8 cellular contexts compared by ENCODE assay signal in the genomic region with DNA sequence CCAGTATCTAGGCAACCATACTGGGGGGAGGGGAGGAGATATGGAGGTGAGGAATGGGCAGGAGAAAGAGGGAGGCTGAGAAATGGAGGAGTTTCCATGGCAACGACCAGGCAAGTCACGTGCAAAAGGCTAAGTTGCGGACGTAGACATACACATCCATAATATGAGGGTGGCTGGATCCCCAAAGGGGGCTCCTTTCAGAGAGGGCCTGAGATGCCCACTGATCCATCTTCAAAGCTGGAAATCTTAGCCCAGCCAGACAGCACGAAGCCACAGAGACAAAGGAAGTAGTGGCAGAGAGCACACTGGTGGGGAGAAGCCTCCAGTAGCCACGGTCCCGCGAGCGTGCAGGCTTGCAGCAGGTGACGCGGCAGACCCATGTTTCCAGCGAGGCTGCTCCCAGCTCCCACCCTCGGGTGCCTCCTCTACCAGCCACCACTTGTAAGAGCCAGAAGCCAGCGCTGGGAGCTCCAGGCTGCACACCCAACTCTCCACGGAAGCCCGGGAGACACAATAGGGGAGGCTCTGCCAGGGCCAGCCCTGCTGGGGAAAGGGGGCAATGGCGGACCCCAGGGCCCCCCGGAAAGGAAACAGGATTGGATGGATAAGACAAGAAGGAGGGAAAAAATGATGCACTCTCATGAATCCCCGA. TPM values are rescaled to one million over a fixed set of nuclear protein-coding genes. Genes with fewer than 3 reads are reported as not detected.
DNase-seq lines count a peak whose midpoint lies in the region; ATAC-seq and TF ChIP-seq lines count a peak whose summit lies in the region.

No MANE protein-coding gene starts in this region.

- H3K4me3 ChIP-seq in body of pancreas, result no peak overlapping the region
- peak overlapping the region; percentile 68 to 82 for H3K4me3 ChIP-seq in muscle layer of duodenum (ENCODE audit: low read depth in 1 of 2, low read length in 2 of 2)
- H3K4me3 ChIP-seq in vagina, result peak overlapping the region; percentile 58 to 60

- H3K36me3 ChIP-seq in body of pancreas (replicated peaks in 1 of 2; ENCODE audit: insufficient read depth in 1 of 2, low read depth in 2 of 2) (no peaks in the 10 kb centered on the region), muscle layer of duodenum (ENCODE audit: control insufficient read depth in 1 of 2, insufficient read depth in 2 of 2, low read length in 2 of 2) (no peaks in the 10 kb centered on the region), vagina (no peaks in the 10 kb centered on the region)

- H3K4me1 ChIP-seq in body of pancreas, result peaks cover 19% of the 10 kb centered on the region
- peaks cover 14 to 63% of the 10 kb centered on the region in 2 donors for H3K4me1 ChIP-seq in muscle layer of duodenum (ENCODE audit: control insufficient read depth in 1 of 2, insufficient read depth in 2 of 2, low read length in 2 of 2)
- peaks cover 53% of the 10 kb centered on the region for H3K4me1 ChIP-seq in vagina

- TF ChIP-seq POLR2A in body of pancreas (IDR thresholded peaks at IDR 0.05) (no peak), vagina (IDR thresholded peaks at IDR 0.05) (no peak)

- H3K27ac ChIP-seq in body of pancreas (no peak overlapping the region), muscle layer of duodenum (ENCODE audit: low read length) (peak overlapping the region; percentile 56), vagina (peak overlapping the region; percentile 80)

- TF ChIP-seq CTCF in body of pancreas (IDR thresholded peaks at IDR 0.05) (no peak), vagina (IDR thresholded peaks at IDR 0.05) (no peak)

- H3K27me3 ChIP-seq in body of pancreas (peaks cover 0 to 7% of the 10 kb centered on the region in 2 donors), muscle layer of duodenum (ENCODE audit: low read depth, low read length) (peaks cover 18% of the 10 kb centered on the region), vagina (no peaks in the 10 kb centered on the region)

- H3K9me3 ChIP-seq in body of pancreas (no peaks in the 10 kb centered on the region), muscle layer of duodenum (ENCODE audit: control insufficient read depth in 1 of 2, low read length in 2 of 2) (no peaks in the 10 kb centered on the region), vagina (no peaks in the 10 kb centered on the region)

- peak; percentile 45 for DNase-seq in D341Med (ENCODE audit: low spot score)
- DNase-seq in NCI-H69 (lab: John Stamatoyannopoulos, UW), result peak; percentile 80
- peak in 1 of 4 donors; percentile 22 for DNase-seq in body of pancreas
- DNase-seq in vagina (ENCODE audit: extremely low spot score in 2 of 2), result peak; percentile 64 to 84
- no peak for DNase-seq in medulla oblongata (ENCODE audit: extremely low spot score)
- DNase-seq in OCI-M1 (lab: John Stamatoyannopoulos, UW), result no peak

- WGBS in body of pancreas, 2 donors, result 5 to 6% methylated on average over 9 to 19 of the region's 19 CpGs

- ATAC-seq in body of pancreas (peak; percentile 7), GM21447 (IDR thresholded peaks at IDR 0.05; ENCODE audit: unreplicated experiment) (no peak)

- intact Hi-C loops in body of pancreas (cut with DNase I), result no loop called here
- intact Hi-C loops in vagina (cut with DNase I), result no loop called here

RNA-seq across cellular contexts. Expression of gene FXYD6, which starts 0.9 kb away (rescaled TPM):
- 10 to 100 TPM; 16.8 to 23.9 TPM for total RNA-seq in body of pancreas
- total RNA-seq in vagina, result 75.4 TPM

RNA-seq across cellular contexts. Expression of gene FXYD2, which starts 51.0 kb away (rescaled TPM):
- 100 to 1,000 TPM; 290 to 396 TPM for total RNA-seq in body of pancreas
- total RNA-seq in vagina, result 2.7 TPM

RNA-seq across cellular contexts. Expression of gene TMPRSS13, which starts 53.7 kb away (rescaled TPM):
- 1 to 10 TPM; 1.6 to 4.9 TPM for total RNA-seq in body of pancreas
- 9.6 TPM for total RNA-seq in vagina

Comparison
In these comparisons a context has a peak if more than half of its experiments do, and no peak if none do; other contexts are left out.
1. DNase-seq: peak in D341Med (single experiment), NCI-H69 (single experiment) and vagina (2 of 2); none in medulla oblongata (single experiment) and OCI-M1 (single experiment).
2. H3K27ac ChIP-seq: peak in muscle layer of duodenum (single experiment) and vagina (single experiment); none in body of pancreas (0 of 4).
3. H3K4me3 ChIP-seq: peak in muscle layer of duodenum (2 of 2) and vagina (2 of 2); none in body of pancreas (0 of 2).
4. RNA of gene FXYD2, which starts 51.0 kb away (total RNA-seq): 290 to 396 TPM in body of pancreas; 2.7 TPM in vagina (single experiment); every median in the first group is over 10 times any median in the second.